In the genomic region with DNA sequence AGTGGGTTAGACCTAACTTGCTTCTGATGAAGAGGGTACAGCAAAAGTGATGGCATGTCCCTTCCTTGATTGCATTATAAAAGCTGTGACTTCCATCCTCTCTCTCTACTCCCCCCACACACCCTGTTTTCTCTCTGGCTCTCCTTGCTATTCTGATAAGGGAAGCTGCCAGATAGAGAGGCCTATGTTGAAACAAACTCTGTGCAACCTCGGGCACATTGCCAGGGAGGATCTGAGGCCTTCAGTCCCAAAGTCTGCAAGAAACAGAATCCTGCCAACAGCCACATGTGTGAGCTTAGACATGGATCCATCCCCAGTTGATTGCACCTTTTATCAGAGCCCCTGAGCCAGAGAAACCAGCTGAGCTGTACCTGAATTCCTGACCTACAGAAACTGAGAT, we compare ENCODE assay signal across 20 cellular contexts. TPM values are rescaled to one million over a fixed set of nuclear protein-coding genes. Genes with fewer than 3 reads are reported as not detected.
DNase-seq lines count a peak whose midpoint lies in the region; ATAC-seq lines count a peak whose summit lies in the region.
"Had no signal": no experiment of that assay in that cellular context is flagged by ENCODE, and none has a peak within 500 bp of the region (broad histone marks: within the 10 kb centered on the region; RNA-seq: fewer than 3 reads in every experiment).

No MANE protein-coding gene starts in this region.

- H3K4me3 ChIP-seq in adipocyte (ENCODE audit: low read length): no peak overlapping the region
- H3K4me3 ChIP-seq: HAP-1, pancreas, SJCRH30 had no signal

- DNase-seq in GF-D8 (lab: John Stamatoyannopoulos, UW): peak; percentile 61
- DNase-seq in adipocyte (ENCODE audit: low read depth): peak; percentile 43
- DNase-seq in left cardiac atrium: peak; percentile 88
- peak; percentile 87 for DNase-seq in posterior vena cava (ENCODE audit: low spot score)
- DNase-seq in GM19240 (ENCODE audit: insufficient read length, low spot score): no peak
- DNase-seq in NCI-H510A treated with DMSO at 0.1 percent for 48 hours (lab: John Stamatoyannopoulos, UW): no peak
- no peak for DNase-seq in activated naive CD4-positive, alpha-beta T cell treated with anti-CD3 and anti-CD28 coated beads for 36 hours
- no peak for DNase-seq in NAMALWA (ENCODE audit: low spot score)
- DNase-seq: activated CD8-positive, alpha-beta memory T cell treated with anti-CD3 and anti-CD28 coated beads, Interleukin-2, amount 50 U/mL, for 4 hours; activated naive CD8-positive, alpha-beta T cell treated with anti-CD3 and anti-CD28 coated beads for 36 hours; dermis blood vessel endothelial cell; EL; mammary epithelial cell; NCI-H2029; NCI-H82; stimulated activated CD4-positive, alpha-beta T cell treated with anti-CD3 and anti-CD28 coated beads, Interleukin-4, amount 100 ng/mL, for 4 hours; stimulated activated naive CD4-positive, alpha-beta T cell had no signal

- peak; percentile 79 to 86 for ATAC-seq in left cardiac atrium

- no peaks in the 10 kb centered on the region for H3K36me3 ChIP-seq in adipocyte (ENCODE audit: control insufficient read depth, insufficient read depth, low read length, severe bottlenecking)
- H3K36me3 ChIP-seq: HAP-1, pancreas, SJCRH30 had no signal

- H3K4me3 Mint-ChIP-seq in activated naive CD4-positive, alpha-beta T cell treated with anti-CD3 and anti-CD28 coated beads for 36 hours: no peak overlapping the region
- H3K4me3 Mint-ChIP-seq: activated naive CD8-positive, alpha-beta T cell treated with anti-CD3 and anti-CD28 coated beads for 36 hours had no signal

- H3K4me1 Mint-ChIP-seq in activated naive CD4-positive, alpha-beta T cell treated with anti-CD3 and anti-CD28 coated beads for 36 hours (ENCODE audit: low read depth): no peaks in the 10 kb centered on the region
- H3K4me1 Mint-ChIP-seq: activated naive CD8-positive, alpha-beta T cell treated with anti-CD3 and anti-CD28 coated beads for 36 hours had no signal

- no peaks in the 10 kb centered on the region for H3K9me3 ChIP-seq in adipocyte (ENCODE audit: control insufficient read depth, low read length)
- H3K9me3 ChIP-seq: HAP-1, pancreas, SJCRH30 had no signal

- H3K9ac ChIP-seq in adipocyte (ENCODE audit: low read length): no peak overlapping the region

- H3K4me1 ChIP-seq in adipocyte (ENCODE audit: control insufficient read depth, insufficient read depth, low read length): peaks cover 4% of the 10 kb centered on the region
- H3K4me1 ChIP-seq: HAP-1, pancreas, SJCRH30 had no signal

- no peak overlapping the region for H3K27ac Mint-ChIP-seq in activated naive CD4-positive, alpha-beta T cell treated with anti-CD3 and anti-CD28 coated beads for 36 hours
- H3K27ac Mint-ChIP-seq: activated naive CD8-positive, alpha-beta T cell treated with anti-CD3 and anti-CD28 coated beads for 36 hours had no signal

- H3K9me3 Mint-ChIP-seq in activated naive CD4-positive, alpha-beta T cell treated with anti-CD3 and anti-CD28 coated beads for 36 hours: no peaks in the 10 kb centered on the region
- H3K9me3 Mint-ChIP-seq: activated naive CD8-positive, alpha-beta T cell treated with anti-CD3 and anti-CD28 coated beads for 36 hours had no signal

- no peaks in the 10 kb centered on the region for H3K36me3 Mint-ChIP-seq in activated naive CD4-positive, alpha-beta T cell treated with anti-CD3 and anti-CD28 coated beads for 36 hours (ENCODE audit: low read depth)
- H3K36me3 Mint-ChIP-seq: activated naive CD8-positive, alpha-beta T cell treated with anti-CD3 and anti-CD28 coated beads for 36 hours had no signal

- no peaks in the 10 kb centered on the region for H3K27me3 ChIP-seq in adipocyte (replicated peaks; ENCODE audit: control insufficient read depth, insufficient read depth, low read length)
- H3K27me3 ChIP-seq: pancreas, SJCRH30 had no signal

- H3K27me3 Mint-ChIP-seq in activated naive CD4-positive, alpha-beta T cell treated with anti-CD3 and anti-CD28 coated beads for 36 hours (ENCODE audit: low read depth): peaks cover 14% of the 10 kb centered on the region

- CTCF ChIA-PET in activated naive CD4-positive, alpha-beta T cell treated with anti-CD3 and anti-CD28 coated beads for 36 hours (lab: Charles Lee): interaction anchor here (0.7 kb wide), 1 partner anchor 40 kb away, joined by 3 read pairs; no protein-coding TSS in a partner anchor

- intact Hi-C loops in left cardiac atrium (cut with DNase I): loop anchor here in 1 of 2 donors (10.0 kb wide), 1 partner anchor 302 kb away; no protein-coding TSS in a partner anchor
- intact Hi-C loops in posterior vena cava (cut with DNase I): no loop called here
- intact Hi-C loops in activated naive CD4-positive, alpha-beta T cell treated with anti-CD3 and anti-CD28 coated beads for 36 hours (cut with micrococcal nuclease): no loop called here

RNA-seq across cellular contexts. Expression of a gene that starts 44.8 kb away (rescaled TPM):
- total RNA-seq in left cardiac atrium (10 to 100 TPM; 35.4 to 39.0 TPM), posterior vena cava (10 to 100 TPM; 69.9 to 72.8 TPM)
- total RNA-seq in activated naive CD4-positive, alpha-beta T cell treated with anti-CD3 and anti-CD28 coated beads for 36 hours: 10 to 100 TPM; 82.3 to 86.6 TPM

Comparison
In these comparisons a context has a peak if more than half of its experiments do, and no peak if none do; other contexts are left out.
1. DNase-seq: peak in GF-D8 (single experiment), adipocyte (single experiment), left cardiac atrium (single experiment) and posterior vena cava (single experiment); none in GM19240 (single experiment), NCI-H510A treated with DMSO at 0.1 percent for 48 hours (single experiment), activated naive CD4-positive, alpha-beta T cell treated with anti-CD3 and anti-CD28 coated beads for 36 hours (single experiment) and NAMALWA (single experiment).